Comparison of ENCODE assay signal across 8 cellular contexts in genomic region chr10:72334832-72335393, GRCh38. TPM values are rescaled to one million over a fixed set of nuclear protein-coding genes. Genes with fewer than 3 reads are reported as not detected.
A peak's percentile ranks its signal among the peaks of the same experiment; 100 is the strongest.
DNase-seq lines count a peak whose midpoint lies in the region; ATAC-seq and TF ChIP-seq lines count a peak whose summit lies in the region.

No MANE protein-coding gene starts in this region.

- H3K36me3 ChIP-seq in BE2C (peaks cover 19% of the 10 kb centered on the region), lower lobe of right lung (peaks cover 57% of the 10 kb centered on the region)

- H3K9me3 Mint-ChIP-seq in central memory CD8-positive, alpha-beta T cell = no peaks in the 10 kb centered on the region
- H3K9me3 Mint-ChIP-seq in nephron progenitor cell = no peaks in the 10 kb centered on the region

- H3K27me3 Mint-ChIP-seq in central memory CD8-positive, alpha-beta T cell = no peaks in the 10 kb centered on the region
- H3K27me3 Mint-ChIP-seq in nephron progenitor cell (ENCODE audit: low read depth, poor library complexity) = no peaks in the 10 kb centered on the region

- H3K9me3 ChIP-seq in BE2C (no peaks in the 10 kb centered on the region), lower lobe of right lung (no peaks in the 10 kb centered on the region)

- peaks cover 25% of the 10 kb centered on the region for H3K36me3 Mint-ChIP-seq in central memory CD8-positive, alpha-beta T cell (ENCODE audit: insufficient read depth)
- H3K36me3 Mint-ChIP-seq in nephron progenitor cell (ENCODE audit: low read depth) = peaks cover 17% of the 10 kb centered on the region

- intact Hi-C loops in lower lobe of right lung (cut with DNase I) = no loop called here

- H3K27me3 ChIP-seq in BE2C (no peaks in the 10 kb centered on the region), lower lobe of right lung (ENCODE audit: low read depth) (no peaks in the 10 kb centered on the region)

- ATAC-seq in GM19455 (IDR thresholded peaks at IDR 0.05; ENCODE audit: unreplicated experiment) (peak; percentile 59), lower lobe of right lung (peak; percentile 45 to 77)
- ATAC-seq in central memory CD8-positive, alpha-beta T cell (replicated peaks; ENCODE audit: extremely low read depth, poor library complexity, severe bottlenecking) = peak; percentile 63

- peaks cover 57% of the 10 kb centered on the region for H3K4me1 ChIP-seq in BE2C
- peaks cover 76% of the 10 kb centered on the region for H3K4me1 ChIP-seq in lower lobe of right lung

- peaks cover 69% of the 10 kb centered on the region for H3K4me1 Mint-ChIP-seq in central memory CD8-positive, alpha-beta T cell
- peaks cover 74% of the 10 kb centered on the region for H3K4me1 Mint-ChIP-seq in nephron progenitor cell

- H3K4me3 Mint-ChIP-seq in central memory CD8-positive, alpha-beta T cell = peak overlapping the region; percentile 73
- H3K4me3 Mint-ChIP-seq in nephron progenitor cell = no peak overlapping the region

- peak overlapping the region; percentile 94 for H3K27ac ChIP-seq in lower lobe of right lung

- H3K27ac Mint-ChIP-seq in central memory CD8-positive, alpha-beta T cell (ENCODE audit: low read depth) = peak overlapping the region; percentile 93
- no peak overlapping the region for H3K27ac Mint-ChIP-seq in nephron progenitor cell

- peak; percentile 58 for DNase-seq in BE2C
- DNase-seq in HPDE6-E6E7 (ENCODE audit: extremely low spot score) = peak; percentile 66
- DNase-seq in activated CD4-positive, CD25-positive, alpha-beta regulatory T cell (lab: John Stamatoyannopoulos, UW) = peak; percentile 37 to 67 (median 50)
- peak; percentile 78 to 95 for DNase-seq in central memory CD8-positive, alpha-beta T cell (ENCODE audit: low spot score in 2 of 2)
- DNase-seq in lower lobe of right lung = peak; percentile 93
- DNase-seq in stimulated activated CD8-positive, alpha-beta memory T cell treated with anti-CD3 and anti-CD28 coated beads, Interleukin-15, amount 100 ng/mL, for 1 hour (ENCODE audit: low read depth) = peak; percentile 59
- DNase-seq in nephron progenitor cell = no peak

- H3K4me3 ChIP-seq in BE2C (ENCODE audit: low read depth, low read length) = peak overlapping the region; percentile 28
- H3K4me3 ChIP-seq in lower lobe of right lung = peak overlapping the region; percentile 12

- peak; percentile 16; the same call in 1 of the 2 replicates for TF ChIP-seq CTCF in BE2C (IDR thresholded peaks at IDR 0.05; ENCODE audit: low read depth, low read length)
- TF ChIP-seq CTCF in lower lobe of right lung (IDR thresholded peaks at IDR 0.05) = peak; percentile 28
- no peak for TF ChIP-seq CTCF in nephron progenitor cell (IDR thresholded peaks at IDR 0.05)

RNA-seq across cellular contexts. Expression of gene DNAJB12, which starts 19.8 kb away (rescaled TPM):
- polyA plus RNA-seq in BE2C (2012; ENCODE audit: insufficient read depth, insufficient read length, low read depth) = 42.2 TPM
- total RNA-seq in lower lobe of right lung = 44.7 TPM
